1 cellular context compared by ENCODE assay signal in genomic region chr12:109696485-109697269, GRCh38.
TF ChIP-seq lines count a peak whose summit lies in the region.

No MANE protein-coding gene starts in this region.

TF ChIP-seq in HepG2, 621 proteins besides CTCF, POLR2A, EP300 and RAD21 (continues in another document):
- no peak for TF ChIP-seq MYPOP (CRISPR knock-in tag; IDR thresholded peaks at IDR 0.05)
- no peak for TF ChIP-seq MEIS2 (CRISPR knock-in tag; IDR thresholded peaks at IDR 0.05)
- TF ChIP-seq MAZ (IDR thresholded peaks at IDR 0.05; ENCODE audit: borderline replicate concordance, low read depth, low read length) = no peak
- TF ChIP-seq MAZ (CRISPR knock-in tag; IDR thresholded peaks at IDR 0.05; ENCODE audit: low read depth) = no peak
- no peak for TF ChIP-seq HOXA9 (CRISPR knock-in tag; IDR thresholded peaks at IDR 0.05; ENCODE audit: borderline replicate concordance)
- no peak for TF ChIP-seq ZNF605 (CRISPR knock-in tag; IDR thresholded peaks at IDR 0.05)
- TF ChIP-seq DZIP1 (CRISPR knock-in tag; IDR thresholded peaks at IDR 0.05) = no peak
- no peak for TF ChIP-seq ZNF75D (CRISPR knock-in tag; IDR thresholded peaks at IDR 0.05; ENCODE audit: borderline replicate concordance)
- no peak for TF ChIP-seq SP4 (CRISPR knock-in tag; IDR thresholded peaks at IDR 0.05)
- TF ChIP-seq CEBPG (CRISPR knock-in tag; IDR thresholded peaks at IDR 0.05) = no peak
- peak; percentile 36; the same call in 1 of the 2 replicates for TF ChIP-seq FOSL1 (CRISPR knock-in tag; IDR thresholded peaks at IDR 0.05; ENCODE audit: borderline replicate concordance)
- no peak for TF ChIP-seq IRX3 (CRISPR knock-in tag; IDR thresholded peaks at IDR 0.05; ENCODE audit: borderline replicate concordance, low read depth)
- no peak for TF ChIP-seq ZBTB46 (CRISPR knock-in tag; IDR thresholded peaks at IDR 0.05; ENCODE audit: borderline replicate concordance)
- no peak for TF ChIP-seq BRD4 (CRISPR knock-in tag; IDR thresholded peaks at IDR 0.05)
- no peak for TF ChIP-seq ZKSCAN5 (CRISPR knock-in tag; IDR thresholded peaks at IDR 0.05)
- TF ChIP-seq ZNF724P (CRISPR knock-in tag; IDR thresholded peaks at IDR 0.05; ENCODE audit: borderline replicate concordance) = no peak
- TF ChIP-seq ZNF574 (CRISPR knock-in tag; IDR thresholded peaks at IDR 0.05) = no peak
- peak; percentile 79 for TF ChIP-seq ZNF629 (CRISPR knock-in tag; conservative IDR thresholded peaks at IDR 0.05)
- TF ChIP-seq ATF7 (IDR thresholded peaks at IDR 0.05) = no peak
- TF ChIP-seq ATF7 (CRISPR knock-in tag; IDR thresholded peaks at IDR 0.05) = no peak
- no peak for TF ChIP-seq NKX3-1 (CRISPR knock-in tag; IDR thresholded peaks at IDR 0.05)
- TF ChIP-seq ZNF558 (CRISPR knock-in tag; IDR thresholded peaks at IDR 0.05; ENCODE audit: borderline replicate concordance) = no peak
- TF ChIP-seq ZNF614 (CRISPR knock-in tag; IDR thresholded peaks at IDR 0.05; ENCODE audit: borderline replicate concordance) = no peak
- no peak for TF ChIP-seq ZNF333 (CRISPR knock-in tag; IDR thresholded peaks at IDR 0.05; ENCODE audit: borderline replicate concordance)
- TF ChIP-seq JUN (CRISPR knock-in tag; IDR thresholded peaks at IDR 0.05) = no peak
- TF ChIP-seq KLF12 (CRISPR knock-in tag; IDR thresholded peaks at IDR 0.05; ENCODE audit: borderline replicate concordance) = no peak
- TF ChIP-seq ZNF205 (CRISPR knock-in tag; IDR thresholded peaks at IDR 0.05) = no peak
- TF ChIP-seq ZNF343 (CRISPR knock-in tag; IDR thresholded peaks at IDR 0.05) = no peak
- TF ChIP-seq ZXDC (CRISPR knock-in tag; IDR thresholded peaks at IDR 0.05) = no peak
- no peak for TF ChIP-seq KLF13 (CRISPR knock-in tag; IDR thresholded peaks at IDR 0.05)
- TF ChIP-seq SMARCC2 (IDR thresholded peaks at IDR 0.05) = no peak
- 0 out of 2 replicates have a peak, but pooled peaks have one; percentile 31 for TF ChIP-seq FOXP4 (CRISPR knock-in tag; IDR thresholded peaks at IDR 0.05)
- no peak for TF ChIP-seq ZFAT (CRISPR knock-in tag; conservative IDR thresholded peaks at IDR 0.05)
- no peak for TF ChIP-seq PRMT3 (CRISPR knock-in tag; IDR thresholded peaks at IDR 0.05; ENCODE audit: borderline replicate concordance, low read depth)
- TF ChIP-seq PCBP1 (IDR thresholded peaks at IDR 0.05; ENCODE audit: borderline replicate concordance, low read depth, low read length) = no peak
- TF ChIP-seq PLSCR1 (CRISPR knock-in tag; IDR thresholded peaks at IDR 0.05; ENCODE audit: borderline replicate concordance) = no peak
- no peak for TF ChIP-seq HOXD1 (CRISPR knock-in tag; IDR thresholded peaks at IDR 0.05)
- no peak for TF ChIP-seq EHMT2 (IDR thresholded peaks at IDR 0.05; ENCODE audit: borderline replicate concordance, low read depth, low read length)
- no peak for TF ChIP-seq ZNF12 (CRISPR knock-in tag; IDR thresholded peaks at IDR 0.05)
- no peak for TF ChIP-seq ZKSCAN8 (CRISPR knock-in tag; IDR thresholded peaks at IDR 0.05; ENCODE audit: borderline replicate concordance)
- TF ChIP-seq RELA (CRISPR knock-in tag; IDR thresholded peaks at IDR 0.05) = no peak
- TF ChIP-seq ZMAT3 (CRISPR knock-in tag; conservative IDR thresholded peaks at IDR 0.05) = no peak
- TF ChIP-seq CEBPZ (IDR thresholded peaks at IDR 0.05; ENCODE audit: low read length) = no peak
- no peak; the same call in 1 of the 2 replicates for TF ChIP-seq ZMYM3 (CRISPR knock-in tag; IDR thresholded peaks at IDR 0.05)
- TF ChIP-seq CREB1 (IDR thresholded peaks at IDR 0.05) = peak; percentile 68
- no peak for TF ChIP-seq CREB1 (CRISPR knock-in tag; IDR thresholded peaks at IDR 0.05)
- no peak for TF ChIP-seq TFE3 (CRISPR knock-in tag; IDR thresholded peaks at IDR 0.05)
- TF ChIP-seq ATF7-NPFF (CRISPR knock-in tag; IDR thresholded peaks at IDR 0.05; ENCODE audit: low read depth) = no peak
- no peak for TF ChIP-seq FIP1L1 (IDR thresholded peaks at IDR 0.05; ENCODE audit: borderline replicate concordance, insufficient read depth, low read depth, low read length)
- TF ChIP-seq MLLT10 (CRISPR knock-in tag; IDR thresholded peaks at IDR 0.05) = no peak
- TF ChIP-seq ZNF24 (IDR thresholded peaks at IDR 0.05) = peak; percentile 82
